In the genomic region with DNA sequence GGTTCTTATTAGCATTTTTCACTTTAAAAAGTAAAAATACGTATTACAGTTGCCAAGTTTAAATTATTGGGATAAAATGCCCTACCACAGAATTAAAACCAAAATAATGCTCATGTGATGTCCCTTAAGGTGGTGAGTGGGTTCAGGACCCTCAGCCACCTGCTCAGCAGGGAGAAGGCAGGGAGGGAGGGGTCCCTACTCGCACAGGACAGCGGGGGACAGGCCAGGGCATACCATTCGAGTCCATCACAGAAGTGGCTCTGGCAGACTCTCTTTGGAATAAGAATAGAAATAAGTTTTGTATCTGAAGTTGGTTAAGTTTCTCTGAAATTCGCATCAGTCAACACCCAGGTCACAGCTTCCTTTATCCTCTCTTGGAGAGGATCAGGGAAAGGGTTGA, we compare ENCODE assay signal across 35 cellular contexts. TPM values are rescaled to one million over a fixed set of nuclear protein-coding genes. Genes with fewer than 3 reads are reported as not detected.
DNase-seq lines count a peak whose midpoint lies in the region; ATAC-seq and TF ChIP-seq lines count a peak whose summit lies in the region.
"Had no signal": no experiment of that assay in that cellular context is flagged by ENCODE, and none has a peak within 500 bp of the region (broad histone marks: within the 10 kb centered on the region; RNA-seq: fewer than 3 reads in every experiment).

No MANE protein-coding gene starts in this region.

- H3K79me2 ChIP-seq in osteoblast (ENCODE audit: insufficient read depth, low read length) = peaks cover 42% of the 10 kb centered on the region

- no peaks in the 10 kb centered on the region for H3K4me1 ChIP-seq in osteoblast (ENCODE audit: insufficient read depth, low read length)
- H3K4me1 ChIP-seq: ascending aorta, BE2C had no signal

- peaks cover 63% of the 10 kb centered on the region for H3K36me3 ChIP-seq in osteoblast (ENCODE audit: insufficient read depth, low read length)

- ATAC-seq in activated naive CD8-positive, alpha-beta T cell treated with anti-CD3 and anti-CD28 coated beads, Interleukin-2, amount 10 ng/mL, durations not matched to agents 7 days and 5 days (ENCODE audit: low read depth) = no peak
- ATAC-seq in activated T-helper 17 cell treated with anti-CD3 and anti-CD28 coated beads, Interleukin-2, amount 50 U/mL, for 72 hours (replicated peaks) = no peak
- ATAC-seq in GM21390 (IDR thresholded peaks at IDR 0.05; ENCODE audit: unreplicated experiment) (no peak), GM18867 (IDR thresholded peaks at IDR 0.05; ENCODE audit: unreplicated experiment) (no peak), GM18520 (IDR thresholded peaks at IDR 0.05; ENCODE audit: unreplicated experiment) (no peak)
- ATAC-seq: activated CD4-positive, CD25-positive, alpha-beta regulatory T cell treated with anti-CD3 and anti-CD28 coated beads, Interleukin-2, amount 50 U/mL, for 24 hours; GM12878; left cardiac atrium; PC-3; Right ventricle myocardium inferior; SK-N-SH treated with all-trans-retinoic acid at 6 μM for 48 hours had no signal

- H2AFZ ChIP-seq in osteoblast (ENCODE audit: low read length) = no peak overlapping the region

- peaks cover 15% of the 10 kb centered on the region for H4K20me1 ChIP-seq in osteoblast (ENCODE audit: insufficient read depth, low read length)

- H3K4me1 Mint-ChIP-seq in activated naive CD8-positive, alpha-beta T cell treated with anti-CD3 and anti-CD28 coated beads, Interleukin-2, amount 10 ng/mL, durations not matched to agents 7 days and 5 days = peaks cover 28% of the 10 kb centered on the region
- peaks cover 31% of the 10 kb centered on the region for H3K4me1 Mint-ChIP-seq in activated naive CD8-positive, alpha-beta T cell treated with anti-CD3 and anti-CD28 coated beads for 36 hours
- H3K4me1 Mint-ChIP-seq in activated T-helper 17 cell treated with anti-CD3 and anti-CD28 coated beads, Interleukin-2, amount 50 U/mL, for 72 hours = peaks cover 20% of the 10 kb centered on the region

- no peak overlapping the region for H3K4me3 Mint-ChIP-seq in activated naive CD8-positive, alpha-beta T cell treated with anti-CD3 and anti-CD28 coated beads, Interleukin-2, amount 10 ng/mL, durations not matched to agents 7 days and 5 days
- no peak overlapping the region for H3K4me3 Mint-ChIP-seq in activated naive CD8-positive, alpha-beta T cell treated with anti-CD3 and anti-CD28 coated beads for 36 hours
- H3K4me3 Mint-ChIP-seq in activated T-helper 17 cell treated with anti-CD3 and anti-CD28 coated beads, Interleukin-2, amount 50 U/mL, for 72 hours = no peak overlapping the region
- H3K4me3 Mint-ChIP-seq: CD8-positive, alpha-beta memory T cell; neural crest cell; stimulated activated naive CD8-positive, alpha-beta T cell treated with anti-CD3 and anti-CD28 coated beads, Interleukin-15, Interleukin-2, amounts not matched to agents 100 ng/mL and 50 ng/mL, for 24 hours; T-helper 1 cell treated with Interleukin-12 subunit alpha and Interleukin-12 subunit beta and Interleukin-4 antibody, amounts not matched to agents 30 μg/mL and 1 μg/mL, for 36 hours had no signal

- no peak overlapping the region for H3K4me3 ChIP-seq in osteoblast (ENCODE audit: insufficient read depth, low read length)
- H3K4me3 ChIP-seq: ascending aorta, cardiac muscle cell, coronary artery, GM12878, pancreas, skin epidermis, thoracic aorta had no signal

- no peak overlapping the region for H3K27ac Mint-ChIP-seq in activated naive CD8-positive, alpha-beta T cell treated with anti-CD3 and anti-CD28 coated beads, Interleukin-2, amount 10 ng/mL, durations not matched to agents 7 days and 5 days
- H3K27ac Mint-ChIP-seq in activated naive CD8-positive, alpha-beta T cell treated with anti-CD3 and anti-CD28 coated beads for 36 hours = no peak overlapping the region
- peak overlapping the region; percentile 58 for H3K27ac Mint-ChIP-seq in activated T-helper 17 cell treated with anti-CD3 and anti-CD28 coated beads, Interleukin-2, amount 50 U/mL, for 72 hours

- TF ChIP-seq CTCF in osteoblast (IDR thresholded peaks at IDR 0.05; ENCODE audit: extremely low read depth, low read depth, low read length) = no peak

- POLR2A ChIA-PET in activated naive CD8-positive, alpha-beta T cell treated with anti-CD3 and anti-CD28 coated beads, Interleukin-2, amount 10 ng/mL, durations not matched to agents 7 days and 5 days (lab: Charles Lee) = no interaction called here

- no peaks in the 10 kb centered on the region for H3K9me3 ChIP-seq in osteoblast (ENCODE audit: low read depth, low read length)
- H3K9me3 ChIP-seq: ascending aorta, BE2C, pancreas, thoracic aorta had no signal

- no peaks in the 10 kb centered on the region for H3K9me3 Mint-ChIP-seq in activated naive CD8-positive, alpha-beta T cell treated with anti-CD3 and anti-CD28 coated beads, Interleukin-2, amount 10 ng/mL, durations not matched to agents 7 days and 5 days
- H3K9me3 Mint-ChIP-seq in activated naive CD8-positive, alpha-beta T cell treated with anti-CD3 and anti-CD28 coated beads for 36 hours = no peaks in the 10 kb centered on the region
- no peaks in the 10 kb centered on the region for H3K9me3 Mint-ChIP-seq in activated T-helper 17 cell treated with anti-CD3 and anti-CD28 coated beads, Interleukin-2, amount 50 U/mL, for 72 hours
- H3K9me3 Mint-ChIP-seq: CD8-positive, alpha-beta memory T cell; stimulated activated naive CD8-positive, alpha-beta T cell treated with anti-CD3 and anti-CD28 coated beads, Interleukin-15, Interleukin-2, amounts not matched to agents 100 ng/mL and 50 ng/mL, for 24 hours; T-helper 1 cell treated with Interleukin-12 subunit alpha and Interleukin-12 subunit beta and Interleukin-4 antibody, amounts not matched to agents 30 μg/mL and 1 μg/mL, for 36 hours had no signal

- no peaks in the 10 kb centered on the region for H3K27me3 ChIP-seq in osteoblast (ENCODE audit: insufficient read depth, low read length)
- H3K27me3 ChIP-seq: ascending aorta, BE2C, cardiac muscle cell, pancreas had no signal

- no peak overlapping the region for H3K27ac ChIP-seq in osteoblast (ENCODE audit: low read depth, low read length)
- H3K27ac ChIP-seq: ascending aorta, coronary artery, thoracic aorta had no signal

- peak; percentile 10 for DNase-seq in activated naive CD8-positive, alpha-beta T cell treated with anti-CD3 and anti-CD28 coated beads, Interleukin-2, amount 10 ng/mL, durations not matched to agents 7 days and 5 days
- no peak for DNase-seq in activated naive CD8-positive, alpha-beta T cell treated with anti-CD3 and anti-CD28 coated beads for 36 hours
- peak; percentile 19 for DNase-seq in osteoblast (ENCODE audit: insufficient read length, low spot score, missing footprints)
- DNase-seq: BE2C; DMS 273 treated with DMSO at 0.1 percent for 48 hours; effector CD8-positive, alpha-beta T cell; EL; hippocampal formation; left cardiac atrium; mammary epithelial cell; NCI-H1436; NCI-H2081 treated with DMSO at 0.1 percent for 48 hours; NCI-H2227 treated with DMSO at 0.1 percent for 48 hours; NCI-H526 treated with DMSO at 0.1 percent for 48 hours; NK-92 treated with Interleukin-12 subunit alpha and Interleukin-12 subunit beta, amount 100 ng/mL, for 24 hours; PC-3; stimulated activated CD4-positive, alpha-beta T cell treated with anti-CD3 and anti-CD28 coated beads, Interleukin-1b, Interleukin-23, amount 100 ng/mL, for 48 hours had no signal

- H3K36me3 Mint-ChIP-seq in activated naive CD8-positive, alpha-beta T cell treated with anti-CD3 and anti-CD28 coated beads, Interleukin-2, amount 10 ng/mL, durations not matched to agents 7 days and 5 days = peaks cover 29% of the 10 kb centered on the region
- H3K36me3 Mint-ChIP-seq in activated naive CD8-positive, alpha-beta T cell treated with anti-CD3 and anti-CD28 coated beads for 36 hours = peaks cover 38% of the 10 kb centered on the region
- H3K36me3 Mint-ChIP-seq in activated T-helper 17 cell treated with anti-CD3 and anti-CD28 coated beads, Interleukin-2, amount 50 U/mL, for 72 hours (ENCODE audit: low read depth) = peaks cover 80% of the 10 kb centered on the region

- H3K4me2 ChIP-seq in osteoblast (ENCODE audit: insufficient read depth, low read length) = no peak overlapping the region

- H3K27me3 Mint-ChIP-seq in activated naive CD8-positive, alpha-beta T cell treated with anti-CD3 and anti-CD28 coated beads, Interleukin-2, amount 10 ng/mL, durations not matched to agents 7 days and 5 days = no peaks in the 10 kb centered on the region
- H3K27me3 Mint-ChIP-seq in activated naive CD8-positive, alpha-beta T cell treated with anti-CD3 and anti-CD28 coated beads for 36 hours = no peaks in the 10 kb centered on the region
- H3K27me3 Mint-ChIP-seq in activated T-helper 17 cell treated with anti-CD3 and anti-CD28 coated beads, Interleukin-2, amount 50 U/mL, for 72 hours = no peaks in the 10 kb centered on the region
- H3K27me3 Mint-ChIP-seq: CD8-positive, alpha-beta memory T cell; stimulated activated naive CD8-positive, alpha-beta T cell treated with anti-CD3 and anti-CD28 coated beads, Interleukin-15, Interleukin-2, amounts not matched to agents 100 ng/mL and 50 ng/mL, for 24 hours had no signal

RNA-seq across cellular contexts. Expression of a gene that starts 37.7 kb away (rescaled TPM):
- 10 to 100 TPM; 36.8 to 40.3 TPM for total RNA-seq in activated naive CD8-positive, alpha-beta T cell treated with anti-CD3 and anti-CD28 coated beads, Interleukin-2, amount 10 ng/mL, durations not matched to agents 7 days and 5 days
- total RNA-seq in activated naive CD8-positive, alpha-beta T cell treated with anti-CD3 and anti-CD28 coated beads for 36 hours = 100 to 1,000 TPM in 1 of 2 experiments, 10 to 100 TPM in 1; 99.1 to 102 TPM
- total RNA-seq in activated T-helper 17 cell treated with anti-CD3 and anti-CD28 coated beads, Interleukin-2, amount 50 U/mL, for 72 hours = 10 to 100 TPM; 86.5 to 96.8 TPM
- total RNA-seq in osteoblast = 24.2 and 30.0 TPM in 2 replicates

RNA-seq across cellular contexts. Expression of a gene that starts 37.9 kb away (rescaled TPM):
- 1 to 10 TPM; 2.4 to 3.4 TPM for total RNA-seq in activated naive CD8-positive, alpha-beta T cell treated with anti-CD3 and anti-CD28 coated beads, Interleukin-2, amount 10 ng/mL, durations not matched to agents 7 days and 5 days
- total RNA-seq in activated naive CD8-positive, alpha-beta T cell treated with anti-CD3 and anti-CD28 coated beads for 36 hours = 1 to 10 TPM; 2.6 to 3.2 TPM
- total RNA-seq in activated T-helper 17 cell treated with anti-CD3 and anti-CD28 coated beads, Interleukin-2, amount 50 U/mL, for 72 hours = 1 to 10 TPM; 3.2 to 5.7 TPM
- 7.4 and 7.6 TPM in 2 replicates for total RNA-seq in osteoblast
